Comparison of ENCODE assay signal across 27 cellular contexts in the genomic region with DNA sequence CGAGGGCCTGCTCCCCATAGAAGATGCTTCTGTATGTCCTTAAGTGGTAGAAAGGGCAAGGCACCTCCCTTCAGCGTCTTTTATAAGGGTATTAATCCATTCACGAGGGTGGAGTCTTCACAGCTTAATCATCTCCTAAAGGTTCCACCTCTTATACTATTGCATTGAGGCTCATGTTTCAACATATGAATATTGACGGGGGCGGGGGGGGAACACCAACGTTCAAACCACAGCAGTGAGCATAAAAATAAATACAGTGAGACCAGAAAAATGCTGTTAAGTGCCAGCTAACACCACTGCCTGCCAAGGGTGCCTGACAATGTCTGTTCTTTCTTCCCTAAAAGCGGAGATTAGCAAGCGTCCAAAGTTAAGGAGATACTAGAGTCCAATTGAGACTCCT.
"Had no signal": no experiment of that assay in that cellular context is flagged by ENCODE, and none has a peak within 500 bp of the region (broad histone marks: within the 10 kb centered on the region; RNA-seq: fewer than 3 reads in every experiment).

No MANE protein-coding gene starts in this region.

- H3K4me3 ChIP-seq: adrenal gland, breast epithelium had no signal

- H3K9me3 ChIP-seq: adrenal gland, SK-N-SH had no signal

- DNase-seq: activated CD4-positive, alpha-beta memory T cell treated with anti-CD3 and anti-CD28 coated beads for 36 hours; activated CD4-positive, alpha-beta T cell treated with anti-CD3 and anti-CD28 coated beads, Interleukin-2, amount 10 ng/mL, durations not matched to agents 7 days and 5 days; activated CD4-positive, CD25-positive, alpha-beta regulatory T cell; activated CD8-positive, alpha-beta memory T cell treated with anti-CD3 and anti-CD28 coated beads for 24 hours; activated naive CD4-positive, alpha-beta T cell treated with anti-CD3 and anti-CD28 coated beads, Interleukin-2, amount 50 U/mL, for 16 hours; activated naive CD8-positive, alpha-beta T cell treated with anti-CD3 and anti-CD28 coated beads, Interleukin-2, amount 10 ng/mL, durations not matched to agents 7 days and 5 days; activated T-cell treated with anti-CD3 and anti-CD28 coated beads for 4 hours; activated T-cell treated with anti-CD3 and anti-CD28 coated beads, Interleukin-2, amount 50 U/mL, for 72 hours; adrenal gland; anterior cingulate cortex; caudate nucleus; MM.1S; NCI-H1105; NCI-H1436; NCI-H1694 treated with DMSO at 0.1 percent for 48 hours; NCI-H2029 treated with DMSO at 0.1 percent for 48 hours; NCI-H345; NCI-H510A; NCI-H526 treated with DMSO at 0.1 percent for 48 hours; NCI-H82; RPMI8226; SK-N-SH; T-helper 1 cell had no signal

- H3K27ac ChIP-seq: adrenal gland, breast epithelium, VCaP had no signal

- H3K9ac ChIP-seq: SK-N-SH had no signal

- H3K4me1 ChIP-seq: adrenal gland, breast epithelium had no signal

- H3K4me2 ChIP-seq: SK-N-SH had no signal

- ATAC-seq: activated T-cell treated with anti-CD3 and anti-CD28 coated beads, Interleukin-2, amount 50 U/mL, for 72 hours; Panc1; Right ventricle myocardium inferior had no signal

- H3K36me3 ChIP-seq: adrenal gland, breast epithelium had no signal

- H3K27me3 ChIP-seq: adrenal gland, breast epithelium had no signal
